ENCODE assay signal across 36 cellular contexts in the genomic region with DNA sequence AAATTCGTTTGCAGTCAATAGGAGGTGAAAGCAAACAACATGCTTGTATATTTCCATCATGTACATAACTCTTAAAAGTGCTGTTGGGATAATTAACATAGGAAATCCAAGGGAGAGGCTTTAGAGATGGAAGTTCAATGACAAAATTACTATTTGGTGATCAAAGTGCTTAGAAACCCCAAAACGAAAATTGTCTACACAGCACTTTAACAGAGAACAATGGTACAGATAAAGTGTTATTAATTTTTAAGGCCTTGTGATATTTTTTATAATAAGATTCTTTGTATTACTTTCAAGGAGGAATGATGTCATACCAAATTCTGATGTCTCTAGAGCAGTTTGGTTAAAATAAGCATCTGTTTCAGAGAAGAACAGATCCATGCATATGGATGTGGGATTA.
"Had no signal": no experiment of that assay in that cellular context is flagged by ENCODE, and none has a peak within 500 bp of the region (broad histone marks: within the 10 kb centered on the region; RNA-seq: fewer than 3 reads in every experiment).

No MANE protein-coding gene starts in this region.

- H3K27ac ChIP-seq: adrenal gland, body of pancreas, brain microvascular endothelial cell, breast epithelium, VCaP had no signal

- H3K27ac Mint-ChIP-seq: activated B cell treated with CpG ODN at 0.5 μM for 24 hours; activated CD4-positive, alpha-beta memory T cell treated with anti-CD3 and anti-CD28 coated beads for 36 hours; activated CD4-positive, alpha-beta T cell treated with anti-CD3 and anti-CD28 coated beads, Interleukin-2, amount 10 ng/mL, durations not matched to agents 24 days and 14 days; activated CD8-positive, alpha-beta T cell treated with anti-CD3 and anti-CD28 coated beads for 36 hours; activated naive CD4-positive, alpha-beta T cell treated with anti-CD3 and anti-CD28 coated beads for 36 hours; activated naive CD4-positive, alpha-beta T cell treated with anti-CD3 and anti-CD28 coated beads, Interleukin-2, amount 50 U/mL, for 72 hours; activated naive CD8-positive, alpha-beta T cell treated with anti-CD3 and anti-CD28 coated beads for 36 hours; activated T-cell treated with anti-CD3 and anti-CD28 coated beads, Interleukin-2, amount 50 U/mL, for 72 hours; activated T-helper 1 cell treated with anti-CD3 and anti-CD28 coated beads, Interleukin-12 subunit alpha, Interleukin-12 subunit beta, Interleukin-2, Interleukin-4 antibody, amounts not matched to agents 30 ng/mL and 10 ng/mL and 1 ng/mL, durations not matched to agents 14 hours and 24 hours and 36 hours; activated T-helper 17 cell treated with anti-CD3 and anti-CD28 coated beads, Interleukin-2, amount 50 U/mL, for 72 hours; T-helper 1 cell treated with Interleukin-12 subunit alpha and Interleukin-12 subunit beta and Interleukin-4 antibody, amounts not matched to agents 30 μg/mL and 1 μg/mL, for 36 hours; T-helper 2 cell treated with Interferon-gamma antibody and Interleukin-4, amounts not matched to agents 5 μg/mL and 100 μg/mL, for 36 hours had no signal

- DNase-seq: activated B cell treated with CpG ODN at 0.5 μM for 24 hours; activated CD4-positive, alpha-beta memory T cell treated with anti-CD3 and anti-CD28 coated beads for 36 hours; activated CD4-positive, alpha-beta T cell treated with anti-CD3 and anti-CD28 coated beads for 4 hours; activated CD4-positive, alpha-beta T cell treated with anti-CD3 and anti-CD28 coated beads, Interleukin-2, amount 10 ng/mL, durations not matched to agents 24 days and 14 days; activated CD4-positive, alpha-beta T cell treated with anti-CD3 and anti-CD28 coated beads, Interleukin-2, amount 50 U/mL, for 1 hour; activated CD4-positive, alpha-beta T cell treated with anti-CD3 and anti-CD28 coated beads, Interleukin-2, amount 50 U/mL, for 4 hours; activated CD4-positive, CD25-positive, alpha-beta regulatory T cell treated with anti-CD3 and anti-CD28 coated beads, Interleukin-2, amount 50 U/mL, for 72 hours; activated CD8-positive, alpha-beta memory T cell treated with anti-CD3 and anti-CD28 coated beads, Interleukin-2, amount 50 U/mL, for 4 hours; activated CD8-positive, alpha-beta T cell treated with anti-CD3 and anti-CD28 coated beads for 36 hours; activated effector memory CD4-positive, alpha-beta T cell treated with anti-CD3 and anti-CD28 coated beads, Interleukin-2, amount 50 U/mL, for 16 hours; activated gamma-delta T cell treated with Interleukin-2 at 50 U/mL for 16 hours; activated naive CD4-positive, alpha-beta T cell; activated naive CD4-positive, alpha-beta T cell treated with anti-CD3 and anti-CD28 coated beads for 36 hours; activated naive CD4-positive, alpha-beta T cell treated with anti-CD3 and anti-CD28 coated beads, Interleukin-2, amount 50 U/mL, for 16 hours; activated naive CD8-positive, alpha-beta T cell treated with anti-CD3 and anti-CD28 coated beads for 36 hours; activated T-cell treated with anti-CD3 and anti-CD28 coated beads for 4 hours; activated T-cell treated with anti-CD3 and anti-CD28 coated beads, Interleukin-2, amount 50 U/mL, for 1 hour; activated T-cell treated with anti-CD3 and anti-CD28 coated beads, Interleukin-2, amount 50 U/mL, for 4 hours; activated T-cell treated with anti-CD3 and anti-CD28 coated beads, Interleukin-2, amount 50 U/mL, for 72 hours; adrenal gland; amniotic stem cell; aorta; body of pancreas; brain microvascular endothelial cell; central memory CD4-positive, alpha-beta T cell; T-helper 2 cell; T-helper 9 cell had no signal

- H3K36me3 ChIP-seq: adrenal gland, brain microvascular endothelial cell, breast epithelium had no signal

- H3K36me3 Mint-ChIP-seq: activated CD4-positive, alpha-beta memory T cell treated with anti-CD3 and anti-CD28 coated beads for 36 hours; activated naive CD4-positive, alpha-beta T cell treated with anti-CD3 and anti-CD28 coated beads, Interleukin-2, amount 50 U/mL, for 72 hours; activated naive CD8-positive, alpha-beta T cell treated with anti-CD3 and anti-CD28 coated beads for 36 hours had no signal

- H3K4me1 ChIP-seq: adrenal gland, body of pancreas, breast epithelium had no signal

- FAIRE-seq: astrocyte, TTC549 had no signal

- H3K27me3 Mint-ChIP-seq: activated B cell treated with CpG ODN at 0.5 μM for 24 hours; activated CD4-positive, alpha-beta memory T cell treated with anti-CD3 and anti-CD28 coated beads for 36 hours; activated CD4-positive, alpha-beta T cell treated with anti-CD3 and anti-CD28 coated beads, Interleukin-2, amount 10 ng/mL, durations not matched to agents 24 days and 14 days; activated CD8-positive, alpha-beta T cell treated with anti-CD3 and anti-CD28 coated beads for 36 hours; activated naive CD8-positive, alpha-beta T cell treated with anti-CD3 and anti-CD28 coated beads for 36 hours; activated T-helper 17 cell treated with anti-CD3 and anti-CD28 coated beads, Interleukin-2, amount 50 U/mL, for 72 hours had no signal

- H3K9me3 ChIP-seq: adrenal gland, body of pancreas, breast epithelium had no signal

- H3K4me1 Mint-ChIP-seq: activated B cell treated with CpG ODN at 0.5 μM for 24 hours; activated CD4-positive, alpha-beta T cell treated with anti-CD3 and anti-CD28 coated beads, Interleukin-2, amount 10 ng/mL, durations not matched to agents 24 days and 14 days; activated naive CD8-positive, alpha-beta T cell treated with anti-CD3 and anti-CD28 coated beads for 36 hours; activated T-helper 17 cell treated with anti-CD3 and anti-CD28 coated beads, Interleukin-2, amount 50 U/mL, for 72 hours had no signal

- H3K9me3 Mint-ChIP-seq: activated CD4-positive, alpha-beta memory T cell treated with anti-CD3 and anti-CD28 coated beads for 36 hours; activated CD4-positive, alpha-beta T cell treated with anti-CD3 and anti-CD28 coated beads, Interleukin-2, amount 10 ng/mL, durations not matched to agents 24 days and 14 days; activated naive CD8-positive, alpha-beta T cell treated with anti-CD3 and anti-CD28 coated beads for 36 hours; activated T-helper 1 cell treated with anti-CD3 and anti-CD28 coated beads, Interleukin-12 subunit alpha, Interleukin-12 subunit beta, Interleukin-2, Interleukin-4 antibody, amounts not matched to agents 30 ng/mL and 10 ng/mL and 1 ng/mL, durations not matched to agents 14 hours and 24 hours and 36 hours; activated T-helper 17 cell treated with anti-CD3 and anti-CD28 coated beads, Interleukin-2, amount 50 U/mL, for 72 hours; T-helper 1 cell treated with Interleukin-12 subunit alpha and Interleukin-12 subunit beta and Interleukin-4 antibody, amounts not matched to agents 30 μg/mL and 1 μg/mL, for 36 hours had no signal

- H3K4me3 ChIP-seq: adrenal gland, body of pancreas, breast epithelium had no signal

- ATAC-seq: activated CD8-positive, alpha-beta T cell treated with anti-CD3 and anti-CD28 coated beads for 36 hours; activated naive CD4-positive, alpha-beta T cell treated with anti-CD3 and anti-CD28 coated beads, Interleukin-2, amount 50 U/mL, for 72 hours; activated T-cell treated with anti-CD3 and anti-CD28 coated beads, Interleukin-2, amount 50 U/mL, for 4 hours; activated T-cell treated with anti-CD3 and anti-CD28 coated beads, Interleukin-2, amount 50 U/mL, for 72 hours; activated T-helper 17 cell treated with anti-CD3 and anti-CD28 coated beads, Interleukin-2, amount 50 U/mL, for 72 hours; body of pancreas had no signal

- H3K27me3 ChIP-seq: adrenal gland, body of pancreas, brain microvascular endothelial cell, breast epithelium had no signal

- H3K4me3 Mint-ChIP-seq: activated B cell treated with CpG ODN at 0.5 μM for 24 hours; activated CD4-positive, alpha-beta memory T cell treated with anti-CD3 and anti-CD28 coated beads for 36 hours; activated CD4-positive, alpha-beta T cell treated with anti-CD3 and anti-CD28 coated beads, Interleukin-2, amount 10 ng/mL, durations not matched to agents 24 days and 14 days; activated CD8-positive, alpha-beta T cell treated with anti-CD3 and anti-CD28 coated beads for 36 hours; activated naive CD4-positive, alpha-beta T cell treated with anti-CD3 and anti-CD28 coated beads for 36 hours; activated naive CD8-positive, alpha-beta T cell treated with anti-CD3 and anti-CD28 coated beads for 36 hours; activated T-cell treated with anti-CD3 and anti-CD28 coated beads, Interleukin-2, amount 50 U/mL, for 4 hours; activated T-cell treated with anti-CD3 and anti-CD28 coated beads, Interleukin-2, amount 50 U/mL, for 72 hours; activated T-helper 1 cell treated with anti-CD3 and anti-CD28 coated beads, Interleukin-12 subunit alpha, Interleukin-12 subunit beta, Interleukin-2, Interleukin-4 antibody, amounts not matched to agents 30 ng/mL and 10 ng/mL and 1 ng/mL, durations not matched to agents 14 hours and 24 hours and 36 hours; activated T-helper 17 cell treated with anti-CD3 and anti-CD28 coated beads, Interleukin-2, amount 50 U/mL, for 72 hours; T-helper 1 cell treated with Interleukin-12 subunit alpha and Interleukin-12 subunit beta and Interleukin-4 antibody, amounts not matched to agents 30 μg/mL and 1 μg/mL, for 36 hours; T-helper 2 cell treated with Interferon-gamma antibody and Interleukin-4, amounts not matched to agents 5 μg/mL and 100 μg/mL, for 36 hours had no signal
